Comparison of ENCODE assay signal across 2 cellular contexts in the genomic region with DNA sequence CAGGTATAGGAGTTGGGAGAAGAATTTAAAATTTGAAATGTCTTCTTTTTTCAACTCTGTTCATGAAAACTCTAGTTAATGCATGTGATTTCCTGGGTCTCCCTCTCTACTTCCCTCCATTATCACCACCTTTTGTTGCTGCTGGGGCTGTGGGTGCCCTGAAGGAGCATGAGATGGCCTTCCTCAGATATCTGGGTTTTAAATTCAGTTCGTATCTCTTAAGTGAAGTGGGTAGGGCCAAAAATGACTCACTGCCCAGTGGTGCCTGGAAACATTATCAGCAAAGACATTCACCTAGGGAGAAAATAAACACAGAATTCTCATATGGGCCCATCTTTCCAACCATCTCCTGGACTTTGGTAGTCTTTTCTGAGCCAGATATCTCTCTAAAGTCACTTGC.
TF ChIP-seq lines count a peak whose summit lies in the region.

No MANE protein-coding gene starts in this region.

TF ChIP-seq in IMR-90, 13 proteins besides CTCF, POLR2A, EP300 and RAD21:
- no peak for TF ChIP-seq RCOR1 (IDR thresholded peaks at IDR 0.05; ENCODE audit: insufficient replicate concordance, low read length)
- TF ChIP-seq FOS (IDR thresholded peaks at IDR 0.05; ENCODE audit: low read depth, low read length), result no peak
- TF ChIP-seq BHLHE40 (IDR thresholded peaks at IDR 0.05; ENCODE audit: low read depth, low read length), result no peak
- TF ChIP-seq MAFK (IDR thresholded peaks at IDR 0.05; ENCODE audit: low read depth, low read length), result no peak
- TF ChIP-seq NFE2L2 (IDR thresholded peaks at IDR 0.05; ENCODE audit: low read depth, low read length), result no peak
- TF ChIP-seq CEBPB (IDR thresholded peaks at IDR 0.05; ENCODE audit: low read depth, low read length), result no peak
- no peak for TF ChIP-seq MXI1 (IDR thresholded peaks at IDR 0.05; ENCODE audit: borderline replicate concordance, low read depth, low read length)
- TF ChIP-seq, protein P1, sequence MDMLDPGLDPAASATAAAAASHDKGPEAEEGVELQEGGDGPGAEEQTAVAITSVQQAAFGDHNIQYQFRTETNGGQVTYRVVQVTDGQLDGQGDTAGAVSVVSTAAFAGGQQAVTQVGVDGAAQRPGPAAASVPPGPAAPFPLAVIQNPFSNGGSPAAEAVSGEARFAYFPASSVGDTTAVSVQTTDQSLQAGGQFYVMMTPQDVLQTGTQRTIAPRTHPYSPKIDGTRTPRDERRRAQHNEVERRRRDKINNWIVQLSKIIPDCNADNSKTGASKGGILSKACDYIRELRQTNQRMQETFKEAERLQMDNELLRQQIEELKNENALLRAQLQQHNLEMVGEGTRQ (IDR thresholded peaks at IDR 0.05; ENCODE audit: low read depth, low read length), result no peak
- no peak for TF ChIP-seq RFX5 (IDR thresholded peaks at IDR 0.05; ENCODE audit: low read depth, low read length)
- TF ChIP-seq CHD1 (IDR thresholded peaks at IDR 0.05; ENCODE audit: low read depth, low read length), result no peak

TF ChIP-seq in GM12878, 131 proteins besides CTCF, POLR2A, EP300 and RAD21:
- TF ChIP-seq STAT1 (conservative IDR thresholded peaks at IDR 0.05) (no peak), BMI1 (IDR thresholded peaks at IDR 0.05; ENCODE audit: borderline replicate concordance) (0 out of 2 replicates have a peak, but pooled peaks have one; percentile 15), JUNB (IDR thresholded peaks at IDR 0.05) (0 out of 2 replicates have a peak, but pooled peaks have one; percentile 17), PML (IDR thresholded peaks at IDR 0.05; ENCODE audit: low read length) (peak; percentile 68), KLF5 (IDR thresholded peaks at IDR 0.05; ENCODE audit: partially characterized antibody) (no peak), BACH1 (IDR thresholded peaks at IDR 0.05; ENCODE audit: borderline replicate concordance) (no peak), TARDBP (IDR thresholded peaks at IDR 0.05; ENCODE audit: borderline replicate concordance) (no peak), ZBED1 (IDR thresholded peaks at IDR 0.05; ENCODE audit: borderline replicate concordance) (peak; percentile 61; the same call in 1 of the 2 replicates), ESRRA (IDR thresholded peaks at IDR 0.05; ENCODE audit: low read length) (no peak), TCF12 (IDR thresholded peaks at IDR 0.05; ENCODE audit: low read depth, low read length) (no peak), CBFB (IDR thresholded peaks at IDR 0.05; ENCODE audit: low read depth) (0 out of 2 replicates have a peak, but pooled peaks have one; percentile 7), MEF2A (IDR thresholded peaks at IDR 0.05; ENCODE audit: insufficient read depth, low read depth, low read length) (0 out of 2 replicates have a peak, but pooled peaks have one; percentile 8), ZNF384 (IDR thresholded peaks at IDR 0.05; ENCODE audit: borderline replicate concordance, low read depth, low read length) (no peak), NR2F1 (conservative IDR thresholded peaks at IDR 0.05) (no peak), SMAD1 (IDR thresholded peaks at IDR 0.05; ENCODE audit: low read depth, partially characterized antibody) (peak; percentile 18), POU2F2 (IDR thresholded peaks at IDR 0.05; ENCODE audit: borderline replicate concordance, low read depth, low read length) (0 out of 3 replicates have a peak, but pooled peaks have one; percentile 45), POLR2AphosphoS5 (IDR thresholded peaks at IDR 0.05; ENCODE audit: low read length) (peak; percentile 44; the same call in 1 of the 2 replicates), RELA (IDR thresholded peaks at IDR 0.05; ENCODE audit: borderline replicate concordance, partially characterized antibody) (no peak), PAX5 (IDR thresholded peaks at IDR 0.05; ENCODE audit: borderline replicate concordance, low read depth, low read length) (no peak), IKZF2 (IDR thresholded peaks at IDR 0.05) (peak in 1 of 2 experiments; percentile 16; a peak in 3 of 4 replicates), RB1 (IDR thresholded peaks at IDR 0.05; ENCODE audit: borderline replicate concordance) (0 out of 2 replicates have a peak, but pooled peaks have one; percentile 9), DPF2 (IDR thresholded peaks at IDR 0.05) (no peak), RUNX3 (IDR thresholded peaks at IDR 0.05; ENCODE audit: low read length) (peak; percentile 14; the same call in 1 of the 2 replicates), ZNF217 (IDR thresholded peaks at IDR 0.05) (no peak), IRF4 (IDR thresholded peaks at IDR 0.05; ENCODE audit: low read depth, low read length) (no peak)
- TF ChIP-seq, protein P2, sequence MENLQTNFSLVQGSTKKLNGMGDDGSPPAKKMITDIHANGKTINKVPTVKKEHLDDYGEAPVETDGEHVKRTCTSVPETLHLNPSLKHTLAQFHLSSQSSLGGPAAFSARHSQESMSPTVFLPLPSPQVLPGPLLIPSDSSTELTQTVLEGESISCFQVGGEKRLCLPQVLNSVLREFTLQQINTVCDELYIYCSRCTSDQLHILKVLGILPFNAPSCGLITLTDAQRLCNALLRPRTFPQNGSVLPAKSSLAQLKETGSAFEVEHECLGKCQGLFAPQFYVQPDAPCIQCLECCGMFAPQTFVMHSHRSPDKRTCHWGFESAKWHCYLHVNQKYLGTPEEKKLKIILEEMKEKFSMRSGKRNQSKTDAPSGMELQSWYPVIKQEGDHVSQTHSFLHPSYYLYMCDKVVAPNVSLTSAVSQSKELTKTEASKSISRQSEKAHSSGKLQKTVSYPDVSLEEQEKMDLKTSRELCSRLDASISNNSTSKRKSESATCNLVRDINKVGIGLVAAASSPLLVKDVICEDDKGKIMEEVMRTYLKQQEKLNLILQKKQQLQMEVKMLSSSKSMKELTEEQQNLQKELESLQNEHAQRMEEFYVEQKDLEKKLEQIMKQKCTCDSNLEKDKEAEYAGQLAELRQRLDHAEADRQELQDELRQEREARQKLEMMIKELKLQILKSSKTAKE (IDR thresholded peaks at IDR 0.05; ENCODE audit: low read depth, poor library complexity, severe bottlenecking), result peak; percentile 10
- TF ChIP-seq, protein P3, sequence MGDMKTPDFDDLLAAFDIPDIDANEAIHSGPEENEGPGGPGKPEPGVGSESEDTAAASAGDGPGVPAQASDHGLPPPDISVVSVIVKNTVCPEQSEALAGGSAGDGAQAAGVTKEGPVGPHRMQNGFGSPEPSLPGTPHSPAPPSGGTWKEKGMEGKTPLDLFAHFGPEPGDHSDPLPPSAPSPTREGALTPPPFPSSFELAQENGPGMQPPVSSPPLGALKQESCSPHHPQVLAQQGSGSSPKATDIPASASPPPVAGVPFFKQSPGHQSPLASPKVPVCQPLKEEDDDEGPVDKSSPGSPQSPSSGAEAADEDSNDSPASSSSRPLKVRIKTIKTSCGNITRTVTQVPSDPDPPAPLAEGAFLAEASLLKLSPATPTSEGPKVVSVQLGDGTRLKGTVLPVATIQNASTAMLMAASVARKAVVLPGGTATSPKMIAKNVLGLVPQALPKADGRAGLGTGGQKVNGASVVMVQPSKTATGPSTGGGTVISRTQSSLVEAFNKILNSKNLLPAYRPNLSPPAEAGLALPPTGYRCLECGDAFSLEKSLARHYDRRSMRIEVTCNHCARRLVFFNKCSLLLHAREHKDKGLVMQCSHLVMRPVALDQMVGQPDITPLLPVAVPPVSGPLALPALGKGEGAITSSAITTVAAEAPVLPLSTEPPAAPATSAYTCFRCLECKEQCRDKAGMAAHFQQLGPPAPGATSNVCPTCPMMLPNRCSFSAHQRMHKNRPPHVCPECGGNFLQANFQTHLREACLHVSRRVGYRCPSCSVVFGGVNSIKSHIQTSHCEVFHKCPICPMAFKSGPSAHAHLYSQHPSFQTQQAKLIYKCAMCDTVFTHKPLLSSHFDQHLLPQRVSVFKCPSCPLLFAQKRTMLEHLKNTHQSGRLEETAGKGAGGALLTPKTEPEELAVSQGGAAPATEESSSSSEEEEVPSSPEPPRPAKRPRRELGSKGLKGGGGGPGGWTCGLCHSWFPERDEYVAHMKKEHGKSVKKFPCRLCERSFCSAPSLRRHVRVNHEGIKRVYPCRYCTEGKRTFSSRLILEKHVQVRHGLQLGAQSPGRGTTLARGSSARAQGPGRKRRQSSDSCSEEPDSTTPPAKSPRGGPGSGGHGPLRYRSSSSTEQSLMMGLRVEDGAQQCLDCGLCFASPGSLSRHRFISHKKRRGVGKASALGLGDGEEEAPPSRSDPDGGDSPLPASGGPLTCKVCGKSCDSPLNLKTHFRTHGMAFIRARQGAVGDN (IDR thresholded peaks at IDR 0.05), result peak; percentile 21; the same call in 1 of the 2 replicates
- TF ChIP-seq, protein P4, sequence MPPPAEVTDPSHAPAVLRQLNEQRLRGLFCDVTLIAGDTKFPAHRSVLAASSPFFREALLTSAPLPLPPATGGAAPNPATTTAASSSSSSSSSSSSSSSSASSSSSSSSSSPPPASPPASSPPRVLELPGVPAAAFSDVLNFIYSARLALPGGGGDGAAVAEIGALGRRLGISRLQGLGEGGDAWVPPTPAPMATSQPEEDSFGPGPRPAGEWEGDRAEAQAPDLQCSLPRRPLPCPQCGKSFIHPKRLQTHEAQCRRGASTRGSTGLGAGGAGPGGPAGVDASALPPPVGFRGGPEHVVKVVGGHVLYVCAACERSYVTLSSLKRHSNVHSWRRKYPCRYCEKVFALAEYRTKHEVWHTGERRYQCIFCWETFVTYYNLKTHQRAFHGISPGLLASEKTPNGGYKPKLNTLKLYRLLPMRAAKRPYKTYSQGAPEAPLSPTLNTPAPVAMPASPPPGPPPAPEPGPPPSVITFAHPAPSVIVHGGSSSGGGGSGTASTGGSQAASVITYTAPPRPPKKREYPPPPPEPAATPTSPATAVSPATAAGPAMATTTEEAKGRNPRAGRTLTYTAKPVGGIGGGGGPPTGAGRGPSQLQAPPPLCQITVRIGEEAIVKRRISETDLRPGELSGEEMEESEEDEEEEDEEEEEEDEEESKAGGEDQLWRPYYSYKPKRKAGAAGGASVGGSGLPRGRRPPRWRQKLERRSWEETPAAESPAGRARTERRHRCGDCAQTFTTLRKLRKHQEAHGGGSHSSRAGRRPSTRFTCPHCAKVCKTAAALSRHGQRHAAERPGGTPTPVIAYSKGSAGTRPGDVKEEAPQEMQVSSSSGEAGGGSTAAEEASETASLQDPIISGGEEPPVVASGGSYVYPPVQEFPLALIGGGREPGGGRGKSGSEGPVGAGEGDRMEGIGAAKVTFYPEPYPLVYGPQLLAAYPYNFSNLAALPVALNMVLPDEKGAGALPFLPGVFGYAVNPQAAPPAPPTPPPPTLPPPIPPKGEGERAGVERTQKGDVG (CRISPR knock-in tag; IDR thresholded peaks at IDR 0.05), result no peak
- TF ChIP-seq, protein P5, sequence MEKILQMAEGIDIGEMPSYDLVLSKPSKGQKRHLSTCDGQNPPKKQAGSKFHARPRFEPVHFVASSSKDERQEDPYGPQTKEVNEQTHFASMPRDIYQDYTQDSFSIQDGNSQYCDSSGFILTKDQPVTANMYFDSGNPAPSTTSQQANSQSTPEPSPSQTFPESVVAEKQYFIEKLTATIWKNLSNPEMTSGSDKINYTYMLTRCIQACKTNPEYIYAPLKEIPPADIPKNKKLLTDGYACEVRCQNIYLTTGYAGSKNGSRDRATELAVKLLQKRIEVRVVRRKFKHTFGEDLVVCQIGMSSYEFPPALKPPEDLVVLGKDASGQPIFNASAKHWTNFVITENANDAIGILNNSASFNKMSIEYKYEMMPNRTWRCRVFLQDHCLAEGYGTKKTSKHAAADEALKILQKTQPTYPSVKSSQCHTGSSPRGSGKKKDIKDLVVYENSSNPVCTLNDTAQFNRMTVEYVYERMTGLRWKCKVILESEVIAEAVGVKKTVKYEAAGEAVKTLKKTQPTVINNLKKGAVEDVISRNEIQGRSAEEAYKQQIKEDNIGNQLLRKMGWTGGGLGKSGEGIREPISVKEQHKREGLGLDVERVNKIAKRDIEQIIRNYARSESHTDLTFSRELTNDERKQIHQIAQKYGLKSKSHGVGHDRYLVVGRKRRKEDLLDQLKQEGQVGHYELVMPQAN (conservative IDR thresholded peaks at IDR 0.05), result no peak
- TF ChIP-seq, protein P6, sequence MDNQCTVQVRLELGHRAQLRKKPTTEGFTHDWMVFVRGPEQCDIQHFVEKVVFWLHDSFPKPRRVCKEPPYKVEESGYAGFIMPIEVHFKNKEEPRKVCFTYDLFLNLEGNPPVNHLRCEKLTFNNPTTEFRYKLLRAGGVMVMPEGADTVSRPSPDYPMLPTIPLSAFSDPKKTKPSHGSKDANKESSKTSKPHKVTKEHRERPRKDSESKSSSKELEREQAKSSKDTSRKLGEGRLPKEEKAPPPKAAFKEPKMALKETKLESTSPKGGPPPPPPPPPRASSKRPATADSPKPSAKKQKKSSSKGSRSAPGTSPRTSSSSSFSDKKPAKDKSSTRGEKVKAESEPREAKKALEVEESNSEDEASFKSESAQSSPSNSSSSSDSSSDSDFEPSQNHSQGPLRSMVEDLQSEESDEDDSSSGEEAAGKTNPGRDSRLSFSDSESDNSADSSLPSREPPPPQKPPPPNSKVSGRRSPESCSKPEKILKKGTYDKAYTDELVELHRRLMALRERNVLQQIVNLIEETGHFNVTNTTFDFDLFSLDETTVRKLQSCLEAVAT (IDR thresholded peaks at IDR 0.05), result 0 out of 2 replicates have a peak, but pooled peaks have one; percentile 11
- TF ChIP-seq, protein P7, sequence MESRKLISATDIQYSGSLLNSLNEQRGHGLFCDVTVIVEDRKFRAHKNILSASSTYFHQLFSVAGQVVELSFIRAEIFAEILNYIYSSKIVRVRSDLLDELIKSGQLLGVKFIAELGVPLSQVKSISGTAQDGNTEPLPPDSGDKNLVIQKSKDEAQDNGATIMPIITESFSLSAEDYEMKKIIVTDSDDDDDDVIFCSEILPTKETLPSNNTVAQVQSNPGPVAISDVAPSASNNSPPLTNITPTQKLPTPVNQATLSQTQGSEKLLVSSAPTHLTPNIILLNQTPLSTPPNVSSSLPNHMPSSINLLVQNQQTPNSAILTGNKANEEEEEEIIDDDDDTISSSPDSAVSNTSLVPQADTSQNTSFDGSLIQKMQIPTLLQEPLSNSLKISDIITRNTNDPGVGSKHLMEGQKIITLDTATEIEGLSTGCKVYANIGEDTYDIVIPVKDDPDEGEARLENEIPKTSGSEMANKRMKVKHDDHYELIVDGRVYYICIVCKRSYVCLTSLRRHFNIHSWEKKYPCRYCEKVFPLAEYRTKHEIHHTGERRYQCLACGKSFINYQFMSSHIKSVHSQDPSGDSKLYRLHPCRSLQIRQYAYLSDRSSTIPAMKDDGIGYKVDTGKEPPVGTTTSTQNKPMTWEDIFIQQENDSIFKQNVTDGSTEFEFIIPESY (IDR thresholded peaks at IDR 0.05), result no peak
